ENCODE assay signal across 8 cellular contexts in the genomic region with DNA sequence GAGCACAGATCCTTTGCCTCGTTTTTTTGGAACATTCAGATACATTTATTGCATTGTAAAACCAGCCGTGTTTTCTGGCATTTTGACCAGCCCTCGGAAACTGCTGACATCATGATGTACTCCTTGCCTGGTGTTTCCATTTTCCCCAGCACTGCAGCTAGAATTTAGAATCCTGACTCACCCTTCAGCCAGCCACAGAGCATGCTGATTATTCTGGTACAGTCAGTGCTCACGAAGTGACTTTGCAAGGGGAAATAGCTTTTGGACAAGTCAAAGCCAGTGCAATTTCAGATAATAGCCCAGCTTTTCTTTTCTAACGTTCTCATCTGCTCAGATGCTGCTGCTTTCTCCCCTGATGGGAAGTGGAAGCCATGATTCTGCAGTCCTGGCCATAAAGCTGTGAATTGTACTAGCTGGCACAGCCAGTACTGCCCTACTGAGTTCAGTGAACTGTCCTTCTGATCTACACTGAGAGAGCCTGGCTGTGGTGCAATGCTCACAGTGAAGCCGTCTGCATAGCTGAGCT. TPM values are rescaled to one million over a fixed set of nuclear protein-coding genes. Genes with fewer than 3 reads are reported as not detected.
DNase-seq lines count a peak whose midpoint lies in the region; ATAC-seq and TF ChIP-seq lines count a peak whose summit lies in the region.

No MANE protein-coding gene starts in this region.

- no peaks in the 10 kb centered on the region for H3K27me3 Mint-ChIP-seq in T-cell

- DNase-seq in Daoy (ENCODE audit: low read depth) (peak; percentile 88), Panc1 (ENCODE audit: low read depth, low spot score) (peak; percentile 73), epithelial cell of prostate (ENCODE audit: low read depth, low spot score) (no peak), myocyte (ENCODE audit: low read depth) (peak; percentile 90), OCI-LY7 (ENCODE audit: low spot score) (no peak), T-cell (no peak)
- DNase-seq in effector memory CD4-positive, alpha-beta T cell: no peak

- no peaks in the 10 kb centered on the region for H3K36me3 Mint-ChIP-seq in T-cell

- no TSS peak for BruUV-seq in Panc1 (replicated peaks; lab: Mats Ljungman, UMichigan)
- no TSS peak for BruUV-seq in OCI-LY7 (replicated peaks; lab: Mats Ljungman, UMichigan)

- H3K4me1 ChIP-seq in Panc1 (ENCODE audit: control insufficient read depth, insufficient read depth, low read length) (peaks cover 22% of the 10 kb centered on the region), OCI-LY7 (ENCODE audit: insufficient read depth, low read length, poor library complexity, severe bottlenecking) (peaks cover 18% of the 10 kb centered on the region)
- H3K4me1 ChIP-seq in effector memory CD4-positive, alpha-beta T cell (ENCODE audit: control insufficient read depth, insufficient read depth, low read length, poor library complexity, severe bottlenecking): no peaks in the 10 kb centered on the region

- no peaks in the 10 kb centered on the region for H3K9me3 Mint-ChIP-seq in T-cell

- ATAC-seq in Panc1 (peak; percentile 93), T-cell (replicated peaks in 1 of 4) (no peak), GM21390 (IDR thresholded peaks at IDR 0.05; ENCODE audit: unreplicated experiment) (no peak)

- in situ Hi-C loops in Panc1 (cut with HindIII; ENCODE audit: low pct_unique_long_range_greater_than_20kb, low sequenced_read_pairs): no loop called here

- POLR2A ChIA-PET in Panc1 (lab: Charles Lee): no interaction called here
- POLR2A ChIA-PET in OCI-LY7 (lab: Charles Lee): interaction anchor here (0.6 to 1.8 kb wide), 7 partner anchors 10 to 78 kb away, joined by 3 to 6 read pairs (median 3); a partner anchor contains a TSS
- POLR2A ChIA-PET in T-cell (lab: Charles Lee): no interaction called here

- no peaks in the 10 kb centered on the region for H3K9me2 ChIP-seq in OCI-LY7 (ENCODE audit: insufficient read depth, low read length)

- CTCF ChIA-PET in Panc1 (lab: Charles Lee) (interaction anchor here (1.4 kb wide), 1 partner anchor 49 kb away, joined by 4 read pairs; no protein-coding TSS in a partner anchor), OCI-LY7 (lab: Charles Lee; ENCODE audit: unreplicated experiment) (interaction anchor here (0.5 kb wide), 1 partner anchor 146 kb away, joined by 3 read pairs; no protein-coding TSS in a partner anchor), T-cell (lab: Charles Lee) (interaction anchor here in 1 of 2 donors (0.6 kb wide), 1 partner anchor 40 kb away, joined by 4 read pairs; no protein-coding TSS in a partner anchor)

- no peaks in the 10 kb centered on the region for H3K4me1 Mint-ChIP-seq in T-cell

- no peaks in the 10 kb centered on the region for H4K20me1 ChIP-seq in OCI-LY7 (ENCODE audit: insufficient read depth, low read length)

- H3K4me3 Mint-ChIP-seq in T-cell: no peak overlapping the region

- H3K79me2 ChIP-seq in OCI-LY7 (ENCODE audit: insufficient read depth, low read depth, low read length): no peaks in the 10 kb centered on the region

- H3K9me3 ChIP-seq in Panc1 (ENCODE audit: control insufficient read depth, insufficient read depth, low read depth, low read length): no peaks in the 10 kb centered on the region
- H3K9me3 ChIP-seq in effector memory CD4-positive, alpha-beta T cell (ENCODE audit: control insufficient read depth, low read length): no peaks in the 10 kb centered on the region
- H3K9me3 ChIP-seq in OCI-LY7 (ENCODE audit: low read length): no peaks in the 10 kb centered on the region

- no peak overlapping the region for H3K4me2 ChIP-seq in OCI-LY7 (ENCODE audit: low read length)

- no peaks in the 10 kb centered on the region for H3K27me3 ChIP-seq in Panc1 (ENCODE audit: control insufficient read depth, insufficient read depth, low read length)
- H3K27me3 ChIP-seq in effector memory CD4-positive, alpha-beta T cell (replicated peaks; ENCODE audit: control insufficient read depth, insufficient read depth, low read length, poor library complexity, severe bottlenecking): no peaks in the 10 kb centered on the region

- H3K27ac Mint-ChIP-seq in T-cell: no peak overlapping the region

- intact Hi-C loops in Panc1 (cut with micrococcal nuclease; ENCODE audit: unreplicated experiment): no loop called here
- intact Hi-C loops in OCI-LY7 (cut with micrococcal nuclease; ENCODE audit: unreplicated experiment): no loop called here

- no peak overlapping the region for H2AFZ ChIP-seq in OCI-LY7 (ENCODE audit: low read length)

- no peak for TF ChIP-seq CTCF in Panc1 (IDR thresholded peaks at IDR 0.05)
- TF ChIP-seq CTCF in OCI-LY7 (conservative IDR thresholded peaks at IDR 0.05; ENCODE audit: low read length): no peak

- H3K36me3 ChIP-seq in Panc1 (ENCODE audit: control insufficient read depth, insufficient read depth, low read length): no peaks in the 10 kb centered on the region
- H3K36me3 ChIP-seq in effector memory CD4-positive, alpha-beta T cell (ENCODE audit: control insufficient read depth, insufficient read depth, low read length): no peaks in the 10 kb centered on the region
- H3K36me3 ChIP-seq in OCI-LY7 (ENCODE audit: insufficient read depth, low read length): no peaks in the 10 kb centered on the region

- H3K27ac ChIP-seq in Panc1 (ENCODE audit: low read length) (peak overlapping the region; percentile 65), epithelial cell of prostate (peak overlapping the region; percentile 73), OCI-LY7 (ENCODE audit: low read depth, low read length, poor library complexity, severe bottlenecking) (no peak overlapping the region)
- H3K27ac ChIP-seq in effector memory CD4-positive, alpha-beta T cell (ENCODE audit: insufficient read depth, low read length, poor library complexity, severe bottlenecking): no peak overlapping the region

- H3K4me3 ChIP-seq in Panc1 (ENCODE audit: low read depth in 2 of 2, low read length in 2 of 2) (no peak overlapping the region), OCI-LY7 (ENCODE audit: low read depth, low read length, poor library complexity, severe bottlenecking) (no peak overlapping the region)
- no peak overlapping the region for H3K4me3 ChIP-seq in effector memory CD4-positive, alpha-beta T cell (ENCODE audit: insufficient read depth, low read depth, low read length, poor library complexity, severe bottlenecking)

RNA-seq across cellular contexts. Expression of a gene that starts 12.1 kb away (rescaled TPM):
- 520 and 547 TPM in 2 replicates for total RNA-seq in Daoy (2014; rRNA removed; shearing (Covaris generic))
- total RNA-seq in Panc1 (2021; ENCODE audit: unreplicated experiment) (355 TPM), myocyte (398 and 566 TPM in 2 replicates), OCI-LY7 (2022) (322 and 324 TPM in 2 replicates), T-cell (100 to 1,000 TPM; 280 to 382 (median 356) TPM)
- polyA plus RNA-seq in Panc1 (2012; ENCODE audit: insufficient read length): 390 TPM
- 207 TPM for polyA plus RNA-seq in myocyte (2012)
- 336 and 350 TPM in 2 replicates for total RNA-seq in OCI-LY7 (2014; rRNA removed; shearing (Covaris generic))

RNA-seq across cellular contexts. Expression of a gene that starts 34.9 kb away (rescaled TPM):
- total RNA-seq in Daoy (2014; rRNA removed; shearing (Covaris generic)): 65.7 and 91.0 TPM in 2 replicates
- 45.7 TPM for total RNA-seq in Panc1 (2021; ENCODE audit: unreplicated experiment)
- polyA plus RNA-seq in Panc1 (2012; ENCODE audit: insufficient read length): 53.6 TPM
- 29.9 and 39.4 TPM in 2 replicates for total RNA-seq in myocyte
- polyA plus RNA-seq in myocyte (2012): 29.6 TPM
- total RNA-seq in OCI-LY7 (2014; rRNA removed; shearing (Covaris generic)): 34.5 and 40.3 TPM in 2 replicates
- 54.9 and 62.1 TPM in 2 replicates for total RNA-seq in OCI-LY7 (2022)
- 10 to 100 TPM; 34.8 to 42.0 (median 35.9) TPM for total RNA-seq in T-cell

RNA-seq across cellular contexts. Expression of a gene that starts 53.6 kb away (rescaled TPM):
- 215 and 218 TPM in 2 replicates for total RNA-seq in Daoy (2014; rRNA removed; shearing (Covaris generic))
- total RNA-seq in Panc1 (2021; ENCODE audit: unreplicated experiment) (225 TPM), myocyte (161 and 231 TPM in 2 replicates), OCI-LY7 (2022) (174 and 182 TPM in 2 replicates), T-cell (100 to 1,000 TPM in 4 of 5 donors, 10 to 100 TPM in 1; 96.0 to 139 (median 116) TPM)
- 216 TPM for polyA plus RNA-seq in Panc1 (2012; ENCODE audit: insufficient read length)
- polyA plus RNA-seq in myocyte (2012): 245 TPM
- 91.9 and 135 TPM in 2 replicates for total RNA-seq in OCI-LY7 (2014; rRNA removed; shearing (Covaris generic))

Comparison
In these comparisons a context has a peak if more than half of its experiments do, and no peak if none do; other contexts are left out.
1. DNase-seq: peak in Daoy (single experiment), Panc1 (single experiment) and myocyte (single experiment); none in epithelial cell of prostate (single experiment), effector memory CD4-positive, alpha-beta T cell (0 of 3), OCI-LY7 (single experiment) and T-cell (0 of 34).
2. H3K27ac ChIP-seq: peak in Panc1 (single experiment) and epithelial cell of prostate (single experiment); none in effector memory CD4-positive, alpha-beta T cell (single experiment) and OCI-LY7 (single experiment).